9 cellular contexts compared by ENCODE assay signal in genomic region chr1:32240140-32240951, GRCh38. TPM values are rescaled to one million over a fixed set of nuclear protein-coding genes. Genes with fewer than 3 reads are reported as not detected.
DNase-seq lines count a peak whose midpoint lies in the region; ATAC-seq and TF ChIP-seq lines count a peak whose summit lies in the region.
"Had no signal": no experiment of that assay in that cellular context is flagged by ENCODE, and none has a peak within 500 bp of the region (broad histone marks: within the 10 kb centered on the region; RNA-seq: fewer than 3 reads in every experiment).

No MANE protein-coding gene starts in this region.

- H3K9ac ChIP-seq in muscle layer of colon (ENCODE audit: low read length): peak overlapping the region; percentile 34

- peak; percentile 32 for ATAC-seq in HG02642 (IDR thresholded peaks at IDR 0.05; ENCODE audit: poor library complexity, unreplicated experiment)
- ATAC-seq in HG03159 (IDR thresholded peaks at IDR 0.05; ENCODE audit: unreplicated experiment): no peak

- in situ Hi-C loops in transverse colon (cut with MboI; ENCODE audit: low pct_ligation_motif_present in 1 of 4, low pct_unique_long_range_greater_than_20kb in 1 of 4, low sequenced_read_pairs in 3 of 4): no loop called here

- H3K36me3 ChIP-seq in muscle layer of colon (ENCODE audit: insufficient read depth, low read length) (no peaks in the 10 kb centered on the region), transverse colon (no peaks in the 10 kb centered on the region)

- TF ChIP-seq EP300 in transverse colon (IDR thresholded peaks at IDR 0.05; ENCODE audit: low read depth): no peak

- TF ChIP-seq CTCF in transverse colon (IDR thresholded peaks at IDR 0.05): peak in 4 of 5 experiments; percentile 11 to 43 (median 17)

- H3K9me3 ChIP-seq in muscle layer of colon (ENCODE audit: low read length): no peaks in the 10 kb centered on the region
- H3K9me3 ChIP-seq in transverse colon: no peaks in the 10 kb centered on the region

- WGBS in transverse colon (ENCODE audit: low coverage in 1 of 2), 2 donors: 1% methylated on average over 53 of the region's 62 CpGs; no CpG with 5 or more reads in 1 of the 2 donors

- H3K4me3 ChIP-seq in muscle layer of colon (ENCODE audit: low read depth in 1 of 2, low read length in 2 of 2) (peak overlapping the region; percentile 38 to 83), transverse colon (peak overlapping the region; percentile 57 to 75 (median 64))

- peaks cover 13% of the 10 kb centered on the region for H3K4me1 ChIP-seq in muscle layer of colon (ENCODE audit: insufficient read depth, low read length)
- peaks cover 4 to 26% (median 15%) of the 10 kb centered on the region in 4 donors for H3K4me1 ChIP-seq in transverse colon

- intact Hi-C loops in transverse colon (cut with DNase I; ENCODE audit: low total_unique reads): loop anchor here (5.0 kb wide), 1 partner anchor 52 kb away; the partner anchor contains the start of gene HDAC1

- peak overlapping the region; percentile 86 for H3K27ac ChIP-seq in muscle layer of colon (ENCODE audit: low read depth, low read length)
- H3K27ac ChIP-seq in transverse colon: peak overlapping the region; percentile 80 to 94 (median 86)

- peak; percentile 75 for DNase-seq in COR-L47 (lab: John Stamatoyannopoulos, UW)
- peak; percentile 94 for DNase-seq in NCI-H774 (lab: John Stamatoyannopoulos, UW)
- DNase-seq in activated T-helper 1 cell treated with Interleukin-2 at 50 U/mL for 16 hours (ENCODE audit: low read depth): peak; percentile 53
- DNase-seq in fibroblast of gingiva (ENCODE audit: low read depth): peak; percentile 57
- peak; percentile 87 for DNase-seq in transverse colon

- H3K27me3 ChIP-seq in muscle layer of colon (ENCODE audit: control insufficient read depth in 1 of 2, insufficient read depth in 2 of 2, low read length in 2 of 2) (no peaks in the 10 kb centered on the region), transverse colon (no peaks in the 10 kb centered on the region)

- peak; percentile 59 for TF ChIP-seq POLR2A in transverse colon (IDR thresholded peaks at IDR 0.05)

RNA-seq across cellular contexts. Expression of gene FAM167B, which starts 6.7 kb away (rescaled TPM):
- total RNA-seq in transverse colon: 1 to 10 TPM in 2 of 4 donors, not detected in 2; 1.1 to 1.5 TPM

RNA-seq across cellular contexts. Expression of gene LCK, which starts 10.7 kb away (rescaled TPM):
- 10 to 100 TPM in 1 of 4 donors, 1 to 10 TPM in 2, not detected in 1; 4.5 to 12.3 (median 8.7) TPM for total RNA-seq in transverse colon

RNA-seq across cellular contexts. Expression of gene EIF3I, which starts 18.1 kb away (rescaled TPM):
- 100 to 1,000 TPM in 3 of 4 donors, 10 to 100 TPM in 1; 43.8 to 122 (median 114) TPM for total RNA-seq in transverse colon

RNA-seq across cellular contexts. Expression of gene TMEM234, which starts 18.2 kb away (rescaled TPM):
- 100 to 1,000 TPM in 1 of 4 donors, 10 to 100 TPM in 3; 16.5 to 166 (median 22.7) TPM for total RNA-seq in transverse colon

RNA-seq across cellular contexts. Expression of gene DCDC2B, which starts 31.5 kb away (rescaled TPM):
- total RNA-seq in transverse colon: not detected
- total RNA-seq: T-helper 2 cell treated with Interferon-gamma antibody and Interleukin-4, amounts not matched to agents 100 ng/mL and 5 ng/mL, for 36 hours had no signal
